1 cellular context compared by ENCODE assay signal in the genomic region with DNA sequence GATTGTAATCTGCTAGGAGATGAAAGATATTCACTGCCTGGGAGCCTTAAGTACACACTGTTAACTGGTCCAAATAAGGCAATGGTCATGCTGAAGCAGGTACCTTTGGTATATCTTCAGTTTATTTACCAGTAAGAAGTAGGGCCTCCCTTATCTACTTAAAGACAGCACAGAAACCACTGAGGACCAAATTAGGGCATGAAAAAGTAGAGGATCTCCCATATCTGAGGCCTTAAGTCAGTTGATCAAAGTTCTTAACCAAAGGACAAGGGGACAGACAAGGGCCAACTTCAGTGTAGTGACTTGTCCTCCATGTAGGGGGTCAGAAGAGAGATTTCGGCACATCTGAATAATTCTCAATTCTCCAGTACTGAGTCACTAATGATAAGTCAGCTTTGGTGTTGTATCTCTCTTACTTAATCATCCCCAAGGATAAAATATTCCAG.
TF ChIP-seq lines count a peak whose summit lies in the region.

No MANE protein-coding gene starts in this region.

TF ChIP-seq in K562, 482 proteins besides CTCF, POLR2A, EP300 and RAD21 (continued from another document):
- TF ChIP-seq, protein P1, sequence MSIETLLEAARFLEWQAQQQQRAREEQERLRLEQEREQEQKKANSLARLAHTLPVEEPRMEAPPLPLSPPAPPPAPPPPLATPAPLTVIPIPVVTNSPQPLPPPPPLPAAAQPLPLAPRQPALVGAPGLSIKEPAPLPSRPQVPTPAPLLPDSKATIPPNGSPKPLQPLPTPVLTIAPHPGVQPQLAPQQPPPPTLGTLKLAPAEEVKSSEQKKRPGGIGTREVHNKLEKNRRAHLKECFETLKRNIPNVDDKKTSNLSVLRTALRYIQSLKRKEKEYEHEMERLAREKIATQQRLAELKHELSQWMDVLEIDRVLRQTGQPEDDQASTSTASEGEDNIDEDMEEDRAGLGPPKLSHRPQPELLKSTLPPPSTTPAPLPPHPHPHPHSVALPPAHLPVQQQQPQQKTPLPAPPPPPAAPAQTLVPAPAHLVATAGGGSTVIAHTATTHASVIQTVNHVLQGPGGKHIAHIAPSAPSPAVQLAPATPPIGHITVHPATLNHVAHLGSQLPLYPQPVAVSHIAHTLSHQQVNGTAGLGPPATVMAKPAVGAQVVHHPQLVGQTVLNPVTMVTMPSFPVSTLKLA (conservative IDR thresholded peaks at IDR 0.05) = no peak
- TF ChIP-seq ZNF316 (IDR thresholded peaks at IDR 0.05) (no peak), TAL1 (IDR thresholded peaks at IDR 0.05) (peak; percentile 11; the same call in 1 of the 2 replicates), KLF6 (CRISPR knock-in tag; IDR thresholded peaks at IDR 0.05; ENCODE audit: borderline replicate concordance) (no peak), CCNT2 (IDR thresholded peaks at IDR 0.05; ENCODE audit: borderline replicate concordance, extremely low read depth, insufficient read length, low read depth, low read length) (peak; percentile 47), ZNF121 (CRISPR knock-in tag; conservative IDR thresholded peaks at IDR 0.05) (no peak), SMARCE1 (IDR thresholded peaks at IDR 0.05) (no peak; the same call in 1 of the 2 replicates), MAFG (tag; conservative IDR thresholded peaks at IDR 0.05) (no peak), ERF (CRISPR knock-in tag; IDR thresholded peaks at IDR 0.05) (no peak), TFAM (CRISPR knock-in tag; conservative IDR thresholded peaks at IDR 0.05) (no peak), ZFP36 (IDR thresholded peaks at IDR 0.05; ENCODE audit: low read depth, low read length, partially characterized antibody) (peak; percentile 33), CEBPG (CRISPR knock-in tag; IDR thresholded peaks at IDR 0.05) (no peak), CEBPG (tag; conservative IDR thresholded peaks at IDR 0.05 in 1 of 2, IDR thresholded peaks at IDR 0.05 in 1 of 2) (0 out of 4 replicates have a peak, but pooled peaks of 1 of the 2 experiments have one; percentile 24), KHSRP (IDR thresholded peaks at IDR 0.05) (no peak), PTBP1 (IDR thresholded peaks at IDR 0.05; ENCODE audit: low read depth, low read length) (no peak), ZKSCAN8 (CRISPR knock-in tag; IDR thresholded peaks at IDR 0.05) (no peak), TCF3 (CRISPR knock-in tag; IDR thresholded peaks at IDR 0.05) (peak; percentile 39)
- TF ChIP-seq, protein P2, sequence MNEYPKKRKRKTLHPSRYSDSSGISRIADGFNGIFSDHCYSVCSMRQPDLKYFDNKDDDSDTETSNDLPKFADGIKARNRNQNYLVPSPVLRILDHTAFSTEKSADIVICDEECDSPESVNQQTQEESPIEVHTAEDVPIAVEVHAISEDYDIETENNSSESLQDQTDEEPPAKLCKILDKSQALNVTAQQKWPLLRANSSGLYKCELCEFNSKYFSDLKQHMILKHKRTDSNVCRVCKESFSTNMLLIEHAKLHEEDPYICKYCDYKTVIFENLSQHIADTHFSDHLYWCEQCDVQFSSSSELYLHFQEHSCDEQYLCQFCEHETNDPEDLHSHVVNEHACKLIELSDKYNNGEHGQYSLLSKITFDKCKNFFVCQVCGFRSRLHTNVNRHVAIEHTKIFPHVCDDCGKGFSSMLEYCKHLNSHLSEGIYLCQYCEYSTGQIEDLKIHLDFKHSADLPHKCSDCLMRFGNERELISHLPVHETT (CRISPR knock-in tag; conservative IDR thresholded peaks at IDR 0.05 in 1 of 2, IDR thresholded peaks at IDR 0.05 in 1 of 2) = peak in 1 of 2 experiments; percentile 53; a peak in 1 of 4 replicates
